Comparison of ENCODE assay signal across 19 cellular contexts in genomic region chr20:34510575-34510974, GRCh38.
"Had no signal": no experiment of that assay in that cellular context is flagged by ENCODE, and none has a peak within 500 bp of the region (broad histone marks: within the 10 kb centered on the region; RNA-seq: fewer than 3 reads in every experiment).

No MANE protein-coding gene starts in this region.

- H3K9me3 ChIP-seq: colonic mucosa, pancreas, psoas muscle had no signal

- ATAC-seq: foreskin keratinocyte, left colon, left ventricle myocardium superior, natural killer cell, pancreas, psoas muscle, sciatic nerve had no signal

- H3K27ac ChIP-seq: colonic mucosa, foreskin keratinocyte, neural progenitor cell, pancreas, psoas muscle had no signal

- DNase-seq: colonic mucosa; dermis blood vessel endothelial cell; effector CD4-positive, alpha-beta T cell; endodermal cell; erythroblast; foreskin keratinocyte; left colon; left ventricle myocardium superior; natural killer cell; nucleus accumbens; pancreas; psoas muscle; retina; stimulated activated CD4-positive, alpha-beta T cell treated with anti-CD3 and anti-CD28 coated beads, Interleukin-2, amount 100 ng/mL, for 24 hours; stimulated activated naive CD4-positive, alpha-beta T cell treated with Interleukin-2 at 50 U/mL for 16 hours had no signal

- H3K4me3 Mint-ChIP-seq: endodermal cell, natural killer cell, neural progenitor cell, type B pancreatic cell had no signal

- H3K27me3 Mint-ChIP-seq: type B pancreatic cell had no signal

- H3K27me3 ChIP-seq: colonic mucosa, foreskin keratinocyte, neural progenitor cell, pancreas had no signal

- H3K27ac Mint-ChIP-seq: endodermal cell had no signal

- H3K4me3 ChIP-seq: colonic mucosa, lung, neural progenitor cell, pancreas, psoas muscle had no signal

- H3K4me1 ChIP-seq: colonic mucosa, foreskin keratinocyte, neural progenitor cell, pancreas, psoas muscle had no signal

- H3K36me3 Mint-ChIP-seq: natural killer cell had no signal

- H3K9me3 Mint-ChIP-seq: endodermal cell, natural killer cell, type B pancreatic cell had no signal
